In genomic region chr4:169604903-169605331, GRCh38 we compare ENCODE assay signal across 1 cellular context.
TF ChIP-seq lines count a peak whose summit lies in the region.

No MANE protein-coding gene starts in this region.

TF ChIP-seq in SK-N-SH, 30 proteins besides CTCF, POLR2A, EP300 and RAD21 (continued from another document):
- TF ChIP-seq USF1 (IDR thresholded peaks at IDR 0.05; ENCODE audit: borderline replicate concordance, low read depth) (no peak), RFX5 (IDR thresholded peaks at IDR 0.05; ENCODE audit: low read length) (no peak), TCF12 (IDR thresholded peaks at IDR 0.05) (no peak), NFIC (IDR thresholded peaks at IDR 0.05; ENCODE audit: borderline replicate concordance) (no peak), TEAD4 (IDR thresholded peaks at IDR 0.05; ENCODE audit: borderline replicate concordance, insufficient read depth) (peak; percentile 41; the same call in 1 of the 2 replicates), SMC3 (IDR thresholded peaks at IDR 0.05; ENCODE audit: low read depth, low read length) (no peak), FOXM1 (IDR thresholded peaks at IDR 0.05; ENCODE audit: low read depth) (no peak; the same call in none of the 2 replicates), GABPA (IDR thresholded peaks at IDR 0.05; ENCODE audit: low read depth) (no peak), GATA2 (CRISPR knock-in tag; IDR thresholded peaks at IDR 0.05) (no peak), JUND (IDR thresholded peaks at IDR 0.05) (no peak), POLR2AphosphoS5 (IDR thresholded peaks at IDR 0.05; ENCODE audit: low read depth, low read length) (no peak)
